ENCODE assay signal across 1 cellular context in the genomic region with DNA sequence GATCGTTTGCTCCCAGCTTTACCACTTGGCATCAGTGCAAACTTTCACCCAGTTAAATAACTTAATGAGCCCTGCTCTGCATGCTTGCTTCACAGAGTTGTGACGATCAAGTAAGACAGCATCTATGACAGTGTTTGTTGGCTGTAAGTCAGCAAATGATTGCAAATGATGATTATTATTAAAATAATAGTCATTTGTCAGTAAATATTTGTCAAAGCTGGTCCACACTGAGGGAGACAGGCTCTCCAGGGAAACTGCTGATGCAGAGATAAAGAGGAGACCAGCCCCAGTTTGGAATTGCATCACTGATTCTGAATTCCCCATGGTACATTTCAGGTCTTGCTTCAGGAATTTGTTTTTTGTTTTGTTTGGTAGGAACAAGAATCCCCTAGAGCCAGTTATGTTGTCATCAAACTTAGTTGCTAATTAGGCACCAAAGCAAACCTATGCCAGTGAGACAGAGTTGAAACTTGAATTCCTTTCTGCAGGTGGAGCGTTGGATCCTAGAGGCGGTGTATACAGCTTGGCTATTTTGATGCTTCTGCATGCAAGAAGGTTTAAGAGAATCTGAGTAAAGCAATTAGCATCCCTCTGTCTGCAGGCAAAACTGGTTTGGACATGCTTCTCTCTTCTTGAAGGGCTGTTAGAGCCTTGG.
TF ChIP-seq lines count a peak whose summit lies in the region.

No MANE protein-coding gene starts in this region.

TF ChIP-seq in IMR-90, 13 proteins besides CTCF, POLR2A, EP300 and RAD21 (continued from another document):
- TF ChIP-seq USF2 (IDR thresholded peaks at IDR 0.05; ENCODE audit: low read depth, low read length) (no peak), BHLHE40 (IDR thresholded peaks at IDR 0.05; ENCODE audit: low read depth, low read length) (no peak), MAZ (IDR thresholded peaks at IDR 0.05; ENCODE audit: borderline replicate concordance, low read depth, low read length) (no peak)
